In genomic region chr2:166256902-166257301, GRCh38 we compare ENCODE assay signal across 25 cellular contexts.
DNase-seq lines count a peak whose midpoint lies in the region; ATAC-seq, FAIRE-seq and TF ChIP-seq lines count a peak whose summit lies in the region.
"Had no signal": no experiment of that assay in that cellular context is flagged by ENCODE, and none has a peak within 500 bp of the region (broad histone marks: within the 10 kb centered on the region; RNA-seq: fewer than 3 reads in every experiment).

No MANE protein-coding gene starts in this region.

- H3K27me3 ChIP-seq in GM23338 (ENCODE audit: insufficient read depth) (no peaks in the 10 kb centered on the region), H1 (replicated peaks in 1 of 4; ENCODE audit: control insufficient read depth in 3 of 4, extremely low read depth in 1 of 4, insufficient read depth in 3 of 4, low read length in 3 of 4) (no peaks in the 10 kb centered on the region), right cardiac atrium (ENCODE audit: control insufficient read depth, insufficient read depth) (no peaks in the 10 kb centered on the region)
- H3K27me3 ChIP-seq: BE2C; BLaER1 treated with 17β-estradiol and CSF1 and Interleukin-3, amounts not matched to agents 10 nM and 100 nM had no signal

- H2AK5ac ChIP-seq in H1 (ENCODE audit: low read depth, low read length), result no peak overlapping the region

- H3K79me2 ChIP-seq in GM23338 (replicated peaks; ENCODE audit: insufficient read depth) (no peaks in the 10 kb centered on the region), H1 (ENCODE audit: control insufficient read depth in 1 of 2, insufficient read depth in 2 of 2, low read length in 2 of 2) (no peaks in the 10 kb centered on the region)

- H3K4me1 Mint-ChIP-seq in GM23338, result peaks cover 4% of the 10 kb centered on the region; the same call in 2 of the 3 replicates
- H3K4me1 Mint-ChIP-seq in mesothelial cell of epicardium, result no peaks in the 10 kb centered on the region
- H3K4me1 Mint-ChIP-seq: CD14-positive monocyte; CD8-positive, alpha-beta memory T cell had no signal

- H2BK20ac ChIP-seq in H1 (ENCODE audit: low read length), result no peak overlapping the region

- H3K36me3 ChIP-seq in GM23338 (ENCODE audit: insufficient read depth) (no peaks in the 10 kb centered on the region), H1 (ENCODE audit: control insufficient read depth in 2 of 4, insufficient read depth in 4 of 4, low read length in 3 of 4) (no peaks in the 10 kb centered on the region)
- H3K36me3 ChIP-seq: BE2C; BLaER1 treated with 17β-estradiol and CSF1 and Interleukin-3, amounts not matched to agents 10 nM and 100 nM had no signal

- no peaks in the 10 kb centered on the region for H3K23me2 ChIP-seq in H1 (ENCODE audit: low read depth, low read length)

- H3K27ac Mint-ChIP-seq in GM23338 (no peak overlapping the region; the same call in 1 of the 2 replicates), mesothelial cell of epicardium (no peak overlapping the region)
- H3K27ac Mint-ChIP-seq: CD14-positive monocyte; CD4-positive, alpha-beta T cell; CD8-positive, alpha-beta memory T cell had no signal

- no peak overlapping the region for H3K4me2 ChIP-seq in GM23338
- H3K4me2 ChIP-seq in H1 (ENCODE audit: insufficient read depth in 1 of 2, low read depth in 2 of 2, low read length in 2 of 2), result no peak overlapping the region
- H3K4me2 ChIP-seq: A549; BLaER1 treated with 17β-estradiol and CSF1 and Interleukin-3, amounts not matched to agents 10 nM and 100 nM had no signal

- no peaks in the 10 kb centered on the region for H3K9me3 ChIP-seq in H1 (ENCODE audit: insufficient read depth in 2 of 2, low read depth in 1 of 2, low read length in 1 of 2)
- no peaks in the 10 kb centered on the region for H3K9me3 ChIP-seq in right cardiac atrium (ENCODE audit: control insufficient read depth, low read length)
- H3K9me3 ChIP-seq: A549; BE2C; BLaER1 treated with 17β-estradiol and CSF1 and Interleukin-3, amounts not matched to agents 10 nM and 100 nM had no signal

- ATAC-seq in GM23338 (peak; percentile 88), right cardiac atrium (no peak)
- ATAC-seq: A549, GM12878 had no signal

- POLR2A ChIA-PET in H1 (lab: Charles Lee; ENCODE audit: partially characterized antibody), result interaction anchor here (0.6 kb wide), 1 partner anchor 11 kb away, joined by 3 read pairs; no protein-coding TSS in a partner anchor

- H3K27ac ChIP-seq in GM23338 (ENCODE audit: low read depth) (no peak overlapping the region), H1 (ENCODE audit: low read depth, low read length) (no peak overlapping the region), right cardiac atrium (ENCODE audit: low read length) (no peak overlapping the region)
- H3K27ac ChIP-seq: A549; BLaER1 treated with 17β-estradiol and CSF1 and Interleukin-3, amounts not matched to agents 10 nM and 100 nM had no signal

- CTCF ChIA-PET in H1 (lab: Charles Lee; ENCODE audit: partially characterized antibody), result no interaction called here

- intact Hi-C loops in right cardiac atrium (cut with DNase I), result no loop called here

- no peak overlapping the region for H2BK15ac ChIP-seq in H1 (ENCODE audit: low read length)

- H2BK120ac ChIP-seq in H1 (replicated peaks; ENCODE audit: low read depth, low read length), result no peak overlapping the region

- H2BK12ac ChIP-seq in H1 (ENCODE audit: low read depth, low read length), result no peak overlapping the region

- no peaks in the 10 kb centered on the region for H3K9me2 ChIP-seq in GM23338 (ENCODE audit: insufficient read depth)

- no peak for TF ChIP-seq EP300 in H1 (IDR thresholded peaks at IDR 0.05; ENCODE audit: borderline replicate concordance in 1 of 2, low read depth in 2 of 2, low read length in 2 of 2)

- H4K91ac ChIP-seq in H1 (replicated peaks; ENCODE audit: insufficient read length, low read length), result no peak overlapping the region

- H3K23ac ChIP-seq in H1 (ENCODE audit: insufficient read length), result no peak overlapping the region

- no peak overlapping the region for H2BK5ac ChIP-seq in H1 (ENCODE audit: low read depth, low read length)

- H3K4me3 Mint-ChIP-seq in GM23338, result no peak overlapping the region
- no peak overlapping the region for H3K4me3 Mint-ChIP-seq in mesothelial cell of epicardium
- H3K4me3 Mint-ChIP-seq: CD14-positive monocyte; CD4-positive, alpha-beta T cell; CD8-positive, alpha-beta memory T cell had no signal

- no peak for TF ChIP-seq POLR2A in H1 (IDR thresholded peaks at IDR 0.05; ENCODE audit: control extremely low read depth in 1 of 2, low read depth in 2 of 2, low read length in 2 of 2)

- no peak overlapping the region for H2AFZ ChIP-seq in GM23338
- H2AFZ ChIP-seq in H1 (ENCODE audit: low read length), result no peak overlapping the region

- H3K9me3 Mint-ChIP-seq in GM23338 (no peaks in the 10 kb centered on the region), mesothelial cell of epicardium (no peaks in the 10 kb centered on the region)
- H3K9me3 Mint-ChIP-seq: CD14-positive monocyte; CD4-positive, alpha-beta T cell had no signal

- no peak overlapping the region for H4K5ac ChIP-seq in H1 (ENCODE audit: insufficient read length, low read depth, low read length)

- H4K20me1 ChIP-seq in GM23338 (replicated peaks; ENCODE audit: insufficient read depth), result no peaks in the 10 kb centered on the region
- no peaks in the 10 kb centered on the region for H4K20me1 ChIP-seq in H1 (replicated peaks in 1 of 2; ENCODE audit: control insufficient read depth in 1 of 2, insufficient read depth in 2 of 2, low read length in 2 of 2)
- H4K20me1 ChIP-seq: BLaER1 treated with 17β-estradiol and CSF1 and Interleukin-3, amounts not matched to agents 10 nM and 100 nM had no signal

- DNase-seq in GM23338 (ENCODE audit: low spot score), result peak; percentile 22
- DNase-seq in H1 (ENCODE audit: low read depth in 1 of 2, low spot score in 2 of 2), result no peak
- DNase-seq in midbrain (lab: John Stamatoyannopoulos, UW), result peak; percentile 8
- peak; percentile 17 for DNase-seq in pons (ENCODE audit: low spot score)
- DNase-seq in mesothelial cell of epicardium (ENCODE audit: low spot score in 2 of 2, unreplicated experiment in 2 of 2), result no peak
- DNase-seq in right cardiac atrium, result no peak
- DNase-seq in NCI-H146 treated with DMSO at 0.1 percent for 48 hours (lab: John Stamatoyannopoulos, UW; ENCODE audit: unreplicated experiment), result no peak
- DNase-seq: 8988T; ACHN; AML-193; BE2C; CD4-positive, alpha-beta T cell; CD8-positive, alpha-beta memory T cell; DMS 273 treated with DMSO at 0.1 percent for 48 hours; DMS79; EL; GDM1; GOT3; H7; HCEC 1CT had no signal

- no peaks in the 10 kb centered on the region for H3K27me3 Mint-ChIP-seq in GM23338 (ENCODE audit: insufficient read depth, low read depth, poor library complexity)
- H3K27me3 Mint-ChIP-seq in mesothelial cell of epicardium (ENCODE audit: low read depth), result peaks cover 6% of the 10 kb centered on the region
- H3K27me3 Mint-ChIP-seq: CD4-positive, alpha-beta T cell; CD8-positive, alpha-beta memory T cell had no signal

- H4K8ac ChIP-seq in H1 (ENCODE audit: extremely low read depth, insufficient read depth, low read length), result no peak overlapping the region

- no peak overlapping the region for H3K9ac ChIP-seq in H1 (replicated peaks in 1 of 4; ENCODE audit: extremely low read depth in 1 of 4, low read depth in 3 of 4, low read length in 3 of 4)
- H3K9ac ChIP-seq: BLaER1 treated with 17β-estradiol and CSF1 and Interleukin-3, amounts not matched to agents 10 nM and 100 nM had no signal

- FAIRE-seq in H1 (lab: Jason Lieb, UNC), result peak; percentile 13
- FAIRE-seq: A549, D721Med, GM12878 had no signal

- H3K56ac ChIP-seq in H1 (replicated peaks; ENCODE audit: insufficient read length, low read depth, low read length), result no peak overlapping the region

- H3F3A ChIP-seq in GM23338 (replicated peaks; ENCODE audit: low read depth), result no peaks in the 10 kb centered on the region

- no peak overlapping the region for H3K4me3 ChIP-seq in GM23338
- H3K4me3 ChIP-seq in H1 (ENCODE audit: extremely low read depth in 1 of 4, insufficient read depth in 2 of 4, low read depth in 3 of 4, low read length in 4 of 4), result no peak overlapping the region
- no peak overlapping the region for H3K4me3 ChIP-seq in right cardiac atrium (ENCODE audit: low read length)
- H3K4me3 ChIP-seq: A549; BLaER1 treated with 17β-estradiol and CSF1 and Interleukin-3, amounts not matched to agents 10 nM and 100 nM; GM12878 had no signal

- H3K79me1 ChIP-seq in H1 (ENCODE audit: low read depth, low read length), result no peaks in the 10 kb centered on the region

- no peak overlapping the region for H3K14ac ChIP-seq in H1 (ENCODE audit: insufficient read length)

- H3K18ac ChIP-seq in H1 (ENCODE audit: extremely low read depth, low read length), result no peak overlapping the region

- TF ChIP-seq CTCF in GM23338 (conservative IDR thresholded peaks at IDR 0.05; ENCODE audit: low read depth in 2 of 2) (no peak), H1 (IDR thresholded peaks at IDR 0.05; ENCODE audit: control extremely low read depth in 1 of 3, insufficient read depth in 1 of 3, low read depth in 1 of 3, low read length in 3 of 3) (no peak), mesothelial cell of epicardium (IDR thresholded peaks at IDR 0.05; ENCODE audit: unreplicated experiment) (no peak)

- no peaks in the 10 kb centered on the region for H3K4me1 ChIP-seq in GM23338 (ENCODE audit: insufficient read depth)
- H3K4me1 ChIP-seq in H1 (replicated peaks in 1 of 4; ENCODE audit: control insufficient read depth in 3 of 4, insufficient read depth in 4 of 4, low read length in 3 of 4), result no peaks in the 10 kb centered on the region; a peak in 1 of 7 replicates
- no peaks in the 10 kb centered on the region for H3K4me1 ChIP-seq in right cardiac atrium (ENCODE audit: control insufficient read depth, insufficient read depth, low read length)
- H3K4me1 ChIP-seq: A549; BE2C; BLaER1 treated with 17β-estradiol and CSF1 and Interleukin-3, amounts not matched to agents 10 nM and 100 nM had no signal

- H3K36me3 Mint-ChIP-seq in GM23338 (ENCODE audit: low read depth) (no peaks in the 10 kb centered on the region), mesothelial cell of epicardium (no peaks in the 10 kb centered on the region)
- H3K36me3 Mint-ChIP-seq: CD14-positive monocyte; CD8-positive, alpha-beta memory T cell had no signal

- 94% methylated on average over 2 of the region's 2 CpGs; no CpG with 5 or more reads in 1 of the 2 experiments for WGBS in H1 (ENCODE audit: extremely low coverage in 1 of 2, insufficient coverage in 1 of 2, insufficient read length in 1 of 2, insufficient replicate concordance in 2 of 2, low coverage in 1 of 2, low lambda C conversion rate in 2 of 2, missing lambda C conversion rate in 1 of 2), 2 experiments
- WGBS in right cardiac atrium, result 94% methylated on average over 2 of the region's 2 CpGs

- no peak overlapping the region for H3K4ac ChIP-seq in H1 (replicated peaks; ENCODE audit: insufficient read length, low read depth, low read length)

- no peak for TF ChIP-seq RAD21 in H1 (IDR thresholded peaks at IDR 0.05 in 1 of 2, conservative IDR thresholded peaks at IDR 0.05 in 1 of 2; ENCODE audit: low read depth in 2 of 2, low read length in 2 of 2)

TF ChIP-seq in GM23338, 12 proteins besides CTCF, POLR2A, EP300 and RAD21 (continues in another document):
- TF ChIP-seq JUNB (IDR thresholded peaks at IDR 0.05; ENCODE audit: unreplicated experiment) (no peak), NANOG (IDR thresholded peaks at IDR 0.05; ENCODE audit: borderline replicate concordance) (no peak)

TF ChIP-seq in H1, 55 proteins besides CTCF, POLR2A, EP300 and RAD21:
- no peak for TF ChIP-seq CHD2 (IDR thresholded peaks at IDR 0.05; ENCODE audit: low read length)

Comparison
In these comparisons a context has a peak if more than half of its experiments do, and no peak if none do; other contexts are left out.
1. DNase-seq: peak in GM23338 (single experiment), midbrain (single experiment) and pons (single experiment); none in H1 (0 of 2), mesothelial cell of epicardium (0 of 2), right cardiac atrium (0 of 3) and NCI-H146 treated with DMSO at 0.1 percent for 48 hours (single experiment).